In genomic region chr4:153233761-153234371, GRCh38 we compare ENCODE assay signal across 2 cellular contexts.
TF ChIP-seq lines count a peak whose summit lies in the region.

No MANE protein-coding gene starts in this region.

TF ChIP-seq in K562, 482 proteins besides CTCF, POLR2A, EP300 and RAD21:
- TF ChIP-seq ETV1 (tag; conservative IDR thresholded peaks at IDR 0.05; ENCODE audit: low read depth) (no peak), RFX7 (CRISPR knock-in tag; IDR thresholded peaks at IDR 0.05) (no peak), ZKSCAN8 (CRISPR knock-in tag; IDR thresholded peaks at IDR 0.05) (no peak), FOXJ2 (tag; IDR thresholded peaks at IDR 0.05) (no peak), TEAD4 (IDR thresholded peaks at IDR 0.05; ENCODE audit: low read length) (no peak), TEAD4 (CRISPR knock-in tag; IDR thresholded peaks at IDR 0.05; ENCODE audit: borderline replicate concordance) (no peak), RBM22 (IDR thresholded peaks at IDR 0.05; ENCODE audit: low read depth, low read length, poor library complexity, severe bottlenecking) (no peak), ZKSCAN3 (CRISPR knock-in tag; IDR thresholded peaks at IDR 0.05) (no peak), CTBP1 (IDR thresholded peaks at IDR 0.05; ENCODE audit: borderline replicate concordance) (no peak), CEBPB (tag; IDR thresholded peaks at IDR 0.05) (peak; percentile 53), ZNF696 (CRISPR knock-in tag; conservative IDR thresholded peaks at IDR 0.05) (no peak), CEBPG (CRISPR knock-in tag; IDR thresholded peaks at IDR 0.05) (no peak), CEBPG (tag; conservative IDR thresholded peaks at IDR 0.05 in 1 of 2, IDR thresholded peaks at IDR 0.05 in 1 of 2) (peak; percentile 67 to 76)
- TF ChIP-seq, protein P1, sequence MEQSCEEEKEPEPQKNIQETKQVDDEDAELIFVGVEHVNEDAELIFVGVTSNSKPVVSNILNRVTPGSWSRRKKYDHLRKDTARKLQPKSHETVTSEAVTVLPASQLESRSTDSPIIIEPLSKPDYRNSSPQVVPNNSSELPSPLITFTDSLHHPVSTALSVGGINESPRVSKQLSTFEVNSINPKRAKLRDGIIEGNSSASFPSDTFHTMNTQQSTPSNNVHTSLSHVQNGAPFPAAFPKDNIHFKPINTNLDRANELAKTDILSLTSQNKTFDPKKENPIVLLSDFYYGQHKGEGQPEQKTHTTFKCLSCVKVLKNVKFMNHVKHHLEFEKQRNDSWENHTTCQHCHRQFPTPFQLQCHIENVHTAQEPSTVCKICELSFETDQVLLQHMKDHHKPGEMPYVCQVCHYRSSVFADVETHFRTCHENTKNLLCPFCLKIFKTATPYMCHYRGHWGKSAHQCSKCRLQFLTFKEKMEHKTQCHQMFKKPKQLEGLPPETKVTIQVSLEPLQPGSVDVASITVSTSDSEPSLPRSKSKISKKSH (CRISPR knock-in tag; IDR thresholded peaks at IDR 0.05) = no peak

TF ChIP-seq in HepG2, 621 proteins besides CTCF, POLR2A, EP300 and RAD21:
- TF ChIP-seq SMC3 (IDR thresholded peaks at IDR 0.05; ENCODE audit: low read length) = peak; percentile 40; the same call in 1 of the 2 replicates
- peak; percentile 97 for TF ChIP-seq CEBPB (IDR thresholded peaks at IDR 0.05; ENCODE audit: borderline replicate concordance, low read depth, low read length)
- no peak for TF ChIP-seq ONECUT2 (CRISPR knock-in tag; IDR thresholded peaks at IDR 0.05)
- TF ChIP-seq CEBPG (CRISPR knock-in tag; IDR thresholded peaks at IDR 0.05) = peak; percentile 82
- no peak for TF ChIP-seq ZNF205 (CRISPR knock-in tag; IDR thresholded peaks at IDR 0.05)
- TF ChIP-seq TBX2 (CRISPR knock-in tag; IDR thresholded peaks at IDR 0.05; ENCODE audit: borderline replicate concordance) = no peak
- no peak for TF ChIP-seq HNF4G (IDR thresholded peaks at IDR 0.05; ENCODE audit: borderline replicate concordance, low read depth, low read length)
- no peak for TF ChIP-seq HNF4G (CRISPR knock-in tag; IDR thresholded peaks at IDR 0.05; ENCODE audit: borderline replicate concordance, low read depth)
